Comparison of ENCODE assay signal across 8 cellular contexts in the genomic region with DNA sequence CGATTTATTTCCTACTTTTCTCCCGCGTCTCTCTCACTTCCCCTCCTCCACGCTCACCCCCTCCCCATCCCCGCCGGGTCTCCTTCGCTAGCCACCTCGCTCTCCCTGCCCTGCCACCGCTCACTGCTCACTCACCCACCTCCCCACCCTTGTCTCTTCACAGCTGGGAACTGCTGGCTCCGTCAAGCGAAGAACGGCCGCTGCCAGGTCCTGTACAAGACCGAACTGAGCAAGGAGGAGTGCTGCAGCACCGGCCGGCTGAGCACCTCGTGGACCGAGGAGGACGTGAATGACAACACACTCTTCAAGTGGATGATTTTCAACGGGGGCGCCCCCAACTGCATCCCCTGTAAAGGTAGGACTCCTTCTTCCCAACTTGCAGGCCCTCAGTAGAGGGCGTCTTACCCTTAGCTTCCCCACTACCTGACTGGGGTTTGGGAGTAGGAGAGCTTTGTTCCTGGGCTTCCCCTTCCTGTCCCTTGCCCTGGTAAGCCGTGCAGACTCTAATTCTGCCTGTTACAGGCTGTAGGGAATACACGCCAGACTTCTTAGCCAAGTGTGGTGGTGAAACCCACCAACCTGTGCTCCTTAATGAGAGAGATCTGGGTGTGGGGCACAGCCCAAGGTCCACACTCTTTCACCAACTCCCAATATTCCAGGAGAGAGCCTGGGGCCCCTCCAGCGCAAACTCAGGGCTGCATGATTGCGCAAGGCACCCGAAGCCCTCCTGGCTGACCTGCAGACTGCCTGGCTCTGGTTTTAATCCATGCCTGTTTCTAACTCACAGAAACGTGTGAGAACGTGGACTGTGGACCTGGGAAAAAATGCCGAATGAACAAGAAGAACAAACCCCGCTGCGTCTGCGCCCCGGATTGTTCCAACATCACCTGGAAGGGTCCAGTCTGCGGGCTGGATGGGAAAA. TPM values are rescaled to one million over a fixed set of nuclear protein-coding genes. Genes with fewer than 3 reads are reported as not detected.
DNase-seq lines count a peak whose midpoint lies in the region; ATAC-seq and TF ChIP-seq lines count a peak whose summit lies in the region.

No MANE protein-coding gene starts in this region.

- peaks cover 39% of the 10 kb centered on the region for H3K4me1 Mint-ChIP-seq in activated B cell treated with CpG ODN at 0.5 μM for 24 hours

- peak overlapping the region; percentile 72 for H3K27ac ChIP-seq in muscle layer of colon (ENCODE audit: low read depth, low read length)

- POLR2A ChIA-PET in activated B cell treated with CpG ODN at 0.5 μM for 24 hours (lab: Charles Lee): no interaction called here

- H3K36me3 Mint-ChIP-seq in activated B cell treated with CpG ODN at 0.5 μM for 24 hours (ENCODE audit: low read depth): no peaks in the 10 kb centered on the region

- peaks cover 42% of the 10 kb centered on the region for H3K27me3 Mint-ChIP-seq in activated B cell treated with CpG ODN at 0.5 μM for 24 hours

- intact Hi-C loops in activated B cell treated with CpG ODN at 0.5 μM for 24 hours (cut with micrococcal nuclease): loop anchor here (1.0 kb wide), 1 partner anchor 735 kb away; no protein-coding TSS in a partner anchor

- peak; percentile 49 for TF ChIP-seq CTCF in AG09319 (IDR thresholded peaks at IDR 0.05; ENCODE audit: low read depth, low read length)
- no peak for TF ChIP-seq CTCF in activated B cell treated with CpG ODN at 0.5 μM for 24 hours (IDR thresholded peaks at IDR 0.05)

- H3K27me3 ChIP-seq in H7 (ENCODE audit: control insufficient read depth, insufficient read depth, low read length) (peaks cover 11% of the 10 kb centered on the region; the same call in 1 of the 2 replicates), muscle layer of colon (ENCODE audit: control insufficient read depth in 1 of 2, insufficient read depth in 2 of 2, low read length in 2 of 2) (no peaks in the 10 kb centered on the region)

- CTCF ChIA-PET in activated B cell treated with CpG ODN at 0.5 μM for 24 hours (lab: Charles Lee): interaction anchor here (0.5 kb wide), 1 partner anchor 398 kb away, joined by 4 read pairs; no protein-coding TSS in a partner anchor

- no peak overlapping the region for H3K27ac Mint-ChIP-seq in activated B cell treated with CpG ODN at 0.5 μM for 24 hours

- H3K36me3 ChIP-seq in H7 (replicated peaks; ENCODE audit: control insufficient read depth, insufficient read depth, low read length): peaks cover 8% of the 10 kb centered on the region
- H3K36me3 ChIP-seq in muscle layer of colon (ENCODE audit: insufficient read depth, low read length): peaks cover 14% of the 10 kb centered on the region

- ATAC-seq in activated B cell treated with CpG ODN at 0.5 μM for 24 hours (ENCODE audit: low read depth) (peak; percentile 22), esophagus mucosa (peak; percentile 43), HG03039 (IDR thresholded peaks at IDR 0.05; ENCODE audit: unreplicated experiment) (no peak)

- peak overlapping the region; percentile 77 for H3K4me3 ChIP-seq in H7 (ENCODE audit: insufficient read depth, low read depth, low read length)
- H3K4me3 ChIP-seq in muscle layer of colon (ENCODE audit: low read depth in 1 of 2, low read length in 2 of 2): peak overlapping the region; percentile 83 to 95

- no peak for DNase-seq in AG09319 (ENCODE audit: extremely low read depth, low read depth)
- peak; percentile 73 for DNase-seq in H7
- peak; percentile 21 for DNase-seq in activated B cell treated with CpG ODN at 0.5 μM for 24 hours
- DNase-seq in NCI-H1436 (lab: John Stamatoyannopoulos, UW): no peak
- DNase-seq in NCI-H1092 (lab: John Stamatoyannopoulos, UW): no peak

- H3K4me1 ChIP-seq in muscle layer of colon (ENCODE audit: insufficient read depth, low read length): peaks cover 11% of the 10 kb centered on the region

- no peaks in the 10 kb centered on the region for H3K9me3 Mint-ChIP-seq in activated B cell treated with CpG ODN at 0.5 μM for 24 hours

- H3K4me3 Mint-ChIP-seq in activated B cell treated with CpG ODN at 0.5 μM for 24 hours: peak overlapping the region; percentile 84

- peak overlapping the region; percentile 81 for H3K9ac ChIP-seq in muscle layer of colon (ENCODE audit: low read length)

- H3K9me3 ChIP-seq in muscle layer of colon (ENCODE audit: low read length): no peaks in the 10 kb centered on the region

RNA-seq across cellular contexts. Expression of a gene that starts 2.5 kb away (rescaled TPM):
- total RNA-seq in H7 (2014; rRNA removed; shearing (Covaris generic)): 15.9 and 20.8 TPM in 2 replicates
- not detected in 2 replicates for total RNA-seq in activated B cell treated with CpG ODN at 0.5 μM for 24 hours
- 2.7 TPM for total RNA-seq in esophagus mucosa

Comparison
In these comparisons a context has a peak if more than half of its experiments do, and no peak if none do; other contexts are left out.
1. DNase-seq: peak in H7 (single experiment) and activated B cell treated with CpG ODN at 0.5 μM for 24 hours (single experiment); none in AG09319 (single experiment), NCI-H1436 (single experiment) and NCI-H1092 (single experiment).